In the genomic region with DNA sequence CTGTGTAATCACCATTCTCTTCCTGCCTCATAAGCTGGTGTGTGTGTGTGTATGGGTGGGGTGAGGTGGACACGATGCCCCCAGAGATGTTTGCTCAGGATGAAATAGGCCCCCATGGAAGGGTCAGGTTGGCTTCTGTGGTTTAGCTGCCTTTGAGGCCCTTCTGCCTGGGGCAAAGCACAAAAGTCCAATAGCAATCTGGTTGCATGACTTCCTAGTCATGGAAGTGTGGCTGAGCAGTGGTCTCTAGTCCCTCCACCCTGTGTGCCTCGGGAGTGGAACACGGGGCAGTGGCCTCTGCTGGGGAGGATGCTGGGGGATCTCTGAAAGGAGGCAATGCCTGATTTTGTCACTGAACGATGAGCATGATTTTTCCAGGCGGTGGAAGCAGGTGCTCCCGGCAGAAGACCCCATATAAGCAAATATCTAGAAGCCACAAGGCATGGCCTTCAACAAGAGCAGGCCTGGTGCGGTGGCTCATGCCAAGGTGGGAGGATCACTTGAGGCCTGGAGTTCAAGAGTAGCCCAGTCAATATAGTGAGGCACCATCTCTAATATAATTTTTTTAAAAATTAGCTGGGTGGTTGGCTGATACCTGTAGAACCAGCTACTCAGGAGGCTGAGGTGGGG, we compare ENCODE assay signal across 1 cellular context.
TF ChIP-seq lines count a peak whose summit lies in the region.

No MANE protein-coding gene starts in this region.

TF ChIP-seq in HepG2, 621 proteins besides CTCF, POLR2A, EP300 and RAD21 (continued from another document and continues in another):
- 0 out of 2 replicates have a peak, but pooled peaks have one; percentile 68 for TF ChIP-seq JUN (CRISPR knock-in tag; IDR thresholded peaks at IDR 0.05)
- TF ChIP-seq, protein P1, sequence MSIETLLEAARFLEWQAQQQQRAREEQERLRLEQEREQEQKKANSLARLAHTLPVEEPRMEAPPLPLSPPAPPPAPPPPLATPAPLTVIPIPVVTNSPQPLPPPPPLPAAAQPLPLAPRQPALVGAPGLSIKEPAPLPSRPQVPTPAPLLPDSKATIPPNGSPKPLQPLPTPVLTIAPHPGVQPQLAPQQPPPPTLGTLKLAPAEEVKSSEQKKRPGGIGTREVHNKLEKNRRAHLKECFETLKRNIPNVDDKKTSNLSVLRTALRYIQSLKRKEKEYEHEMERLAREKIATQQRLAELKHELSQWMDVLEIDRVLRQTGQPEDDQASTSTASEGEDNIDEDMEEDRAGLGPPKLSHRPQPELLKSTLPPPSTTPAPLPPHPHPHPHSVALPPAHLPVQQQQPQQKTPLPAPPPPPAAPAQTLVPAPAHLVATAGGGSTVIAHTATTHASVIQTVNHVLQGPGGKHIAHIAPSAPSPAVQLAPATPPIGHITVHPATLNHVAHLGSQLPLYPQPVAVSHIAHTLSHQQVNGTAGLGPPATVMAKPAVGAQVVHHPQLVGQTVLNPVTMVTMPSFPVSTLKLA (IDR thresholded peaks at IDR 0.05), result 0 out of 2 replicates have a peak, but pooled peaks have one; percentile 11
- TF ChIP-seq GATAD2A (CRISPR knock-in tag; IDR thresholded peaks at IDR 0.05), result peak; percentile 89
- peak; percentile 5 for TF ChIP-seq ZNF407 (CRISPR knock-in tag; IDR thresholded peaks at IDR 0.05; ENCODE audit: not compliant biosample characterization)
- TF ChIP-seq ATF5 (CRISPR knock-in tag; IDR thresholded peaks at IDR 0.05; ENCODE audit: low read depth), result 0 out of 2 replicates have a peak, but pooled peaks have one; percentile 54
- TF ChIP-seq ZNF563 (CRISPR knock-in tag; IDR thresholded peaks at IDR 0.05), result peak; percentile 24; the same call in 1 of the 2 replicates
- peak; percentile 63; the same call in 1 of the 2 replicates for TF ChIP-seq CBFB (CRISPR knock-in tag; IDR thresholded peaks at IDR 0.05)
- TF ChIP-seq, protein P2, sequence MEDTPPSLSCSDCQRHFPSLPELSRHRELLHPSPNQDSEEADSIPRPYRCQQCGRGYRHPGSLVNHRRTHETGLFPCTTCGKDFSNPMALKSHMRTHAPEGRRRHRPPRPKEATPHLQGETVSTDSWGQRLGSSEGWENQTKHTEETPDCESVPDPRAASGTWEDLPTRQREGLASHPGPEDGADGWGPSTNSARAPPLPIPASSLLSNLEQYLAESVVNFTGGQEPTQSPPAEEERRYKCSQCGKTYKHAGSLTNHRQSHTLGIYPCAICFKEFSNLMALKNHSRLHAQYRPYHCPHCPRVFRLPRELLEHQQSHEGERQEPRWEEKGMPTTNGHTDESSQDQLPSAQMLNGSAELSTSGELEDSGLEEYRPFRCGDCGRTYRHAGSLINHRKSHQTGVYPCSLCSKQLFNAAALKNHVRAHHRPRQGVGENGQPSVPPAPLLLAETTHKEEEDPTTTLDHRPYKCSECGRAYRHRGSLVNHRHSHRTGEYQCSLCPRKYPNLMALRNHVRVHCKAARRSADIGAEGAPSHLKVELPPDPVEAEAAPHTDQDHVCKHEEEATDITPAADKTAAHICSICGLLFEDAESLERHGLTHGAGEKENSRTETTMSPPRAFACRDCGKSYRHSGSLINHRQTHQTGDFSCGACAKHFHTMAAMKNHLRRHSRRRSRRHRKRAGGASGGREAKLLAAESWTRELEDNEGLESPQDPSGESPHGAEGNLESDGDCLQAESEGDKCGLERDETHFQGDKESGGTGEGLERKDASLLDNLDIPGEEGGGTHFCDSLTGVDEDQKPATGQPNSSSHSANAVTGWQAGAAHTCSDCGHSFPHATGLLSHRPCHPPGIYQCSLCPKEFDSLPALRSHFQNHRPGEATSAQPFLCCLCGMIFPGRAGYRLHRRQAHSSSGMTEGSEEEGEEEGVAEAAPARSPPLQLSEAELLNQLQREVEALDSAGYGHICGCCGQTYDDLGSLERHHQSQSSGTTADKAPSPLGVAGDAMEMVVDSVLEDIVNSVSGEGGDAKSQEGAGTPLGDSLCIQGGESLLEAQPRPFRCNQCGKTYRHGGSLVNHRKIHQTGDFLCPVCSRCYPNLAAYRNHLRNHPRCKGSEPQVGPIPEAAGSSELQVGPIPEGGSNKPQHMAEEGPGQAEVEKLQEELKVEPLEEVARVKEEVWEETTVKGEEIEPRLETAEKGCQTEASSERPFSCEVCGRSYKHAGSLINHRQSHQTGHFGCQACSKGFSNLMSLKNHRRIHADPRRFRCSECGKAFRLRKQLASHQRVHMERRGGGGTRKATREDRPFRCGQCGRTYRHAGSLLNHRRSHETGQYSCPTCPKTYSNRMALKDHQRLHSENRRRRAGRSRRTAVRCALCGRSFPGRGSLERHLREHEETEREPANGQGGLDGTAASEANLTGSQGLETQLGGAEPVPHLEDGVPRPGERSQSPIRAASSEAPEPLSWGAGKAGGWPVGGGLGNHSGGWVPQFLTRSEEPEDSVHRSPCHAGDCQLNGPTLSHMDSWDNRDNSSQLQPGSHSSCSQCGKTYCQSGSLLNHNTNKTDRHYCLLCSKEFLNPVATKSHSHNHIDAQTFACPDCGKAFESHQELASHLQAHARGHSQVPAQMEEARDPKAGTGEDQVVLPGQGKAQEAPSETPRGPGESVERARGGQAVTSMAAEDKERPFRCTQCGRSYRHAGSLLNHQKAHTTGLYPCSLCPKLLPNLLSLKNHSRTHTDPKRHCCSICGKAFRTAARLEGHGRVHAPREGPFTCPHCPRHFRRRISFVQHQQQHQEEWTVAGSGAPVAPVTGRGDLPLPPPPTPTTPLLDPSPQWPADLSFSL (CRISPR knock-in tag; IDR thresholded peaks at IDR 0.05), result peak; percentile 82
- TF ChIP-seq ARNTL (CRISPR knock-in tag; IDR thresholded peaks at IDR 0.05), result peak; percentile 86
- TF ChIP-seq NR2F6 (IDR thresholded peaks at IDR 0.05), result peak; percentile 77
- peak; percentile 84 for TF ChIP-seq NR2F6 (CRISPR knock-in tag; IDR thresholded peaks at IDR 0.05)
- 0 out of 2 replicates have a peak, but pooled peaks have one; percentile 41 for TF ChIP-seq ZNF432 (CRISPR knock-in tag; IDR thresholded peaks at IDR 0.05; ENCODE audit: borderline replicate concordance)
- peak; percentile 92 for TF ChIP-seq RARA (CRISPR knock-in tag; IDR thresholded peaks at IDR 0.05)
- TF ChIP-seq, protein P3, sequence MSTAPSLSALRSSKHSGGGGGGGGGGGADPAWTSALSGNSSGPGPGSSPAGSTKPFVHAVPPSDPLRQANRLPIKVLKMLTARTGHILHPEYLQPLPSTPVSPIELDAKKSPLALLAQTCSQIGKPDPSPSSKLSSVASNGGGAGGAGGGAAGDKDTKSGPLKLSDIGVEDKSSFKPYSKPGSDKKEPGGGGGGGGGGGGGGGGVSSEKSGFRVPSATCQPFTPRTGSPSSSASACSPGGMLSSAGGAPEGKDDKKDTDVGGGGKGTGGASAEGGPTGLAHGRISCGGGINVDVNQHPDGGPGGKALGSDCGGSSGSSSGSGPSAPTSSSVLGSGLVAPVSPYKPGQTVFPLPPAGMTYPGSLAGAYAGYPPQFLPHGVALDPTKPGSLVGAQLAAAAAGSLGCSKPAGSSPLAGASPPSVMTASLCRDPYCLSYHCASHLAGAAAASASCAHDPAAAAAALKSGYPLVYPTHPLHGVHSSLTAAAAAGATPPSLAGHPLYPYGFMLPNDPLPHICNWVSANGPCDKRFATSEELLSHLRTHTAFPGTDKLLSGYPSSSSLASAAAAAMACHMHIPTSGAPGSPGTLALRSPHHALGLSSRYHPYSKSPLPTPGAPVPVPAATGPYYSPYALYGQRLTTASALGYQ (CRISPR knock-in tag; IDR thresholded peaks at IDR 0.05), result peak; percentile 56; the same call in 1 of the 2 replicates
- TF ChIP-seq HDAC2 (CRISPR knock-in tag; IDR thresholded peaks at IDR 0.05), result peak; percentile 83
- TF ChIP-seq, protein P4, sequence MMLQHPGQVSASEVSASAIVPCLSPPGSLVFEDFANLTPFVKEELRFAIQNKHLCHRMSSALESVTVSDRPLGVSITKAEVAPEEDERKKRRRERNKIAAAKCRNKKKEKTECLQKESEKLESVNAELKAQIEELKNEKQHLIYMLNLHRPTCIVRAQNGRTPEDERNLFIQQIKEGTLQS (CRISPR knock-in tag; IDR thresholded peaks at IDR 0.05), result 0 out of 2 replicates have a peak, but pooled peaks have one; percentile 13
- TF ChIP-seq FOXO1 (CRISPR knock-in tag; IDR thresholded peaks at IDR 0.05), result peak; percentile 82; the same call in 1 of the 2 replicates
- TF ChIP-seq ATF2 (CRISPR knock-in tag; IDR thresholded peaks at IDR 0.05), result 0 out of 2 replicates have a peak, but pooled peaks have one; percentile 32
- peak; percentile 88 for TF ChIP-seq ARID5B (CRISPR knock-in tag; IDR thresholded peaks at IDR 0.05)
